12 cellular contexts compared by ENCODE assay signal in genomic region chr11:123173040-123173855, GRCh38. TPM values are rescaled to one million over a fixed set of nuclear protein-coding genes. Genes with fewer than 3 reads are reported as not detected.
A peak's percentile ranks its signal among the peaks of the same experiment; 100 is the strongest.
DNase-seq lines count a peak whose midpoint lies in the region; ATAC-seq, FAIRE-seq and TF ChIP-seq lines count a peak whose summit lies in the region.
"Had no signal": no experiment of that assay in that cellular context is flagged by ENCODE, and none has a peak within 500 bp of the region (broad histone marks: within the 10 kb centered on the region; RNA-seq: fewer than 3 reads in every experiment).

No MANE protein-coding gene starts in this region.

- ATAC-seq in left lobe of liver (no peak), HG03439 (IDR thresholded peaks at IDR 0.05; ENCODE audit: unreplicated experiment) (no peak)

- DNase-seq in DMS 273 (lab: John Stamatoyannopoulos, UW; ENCODE audit: unreplicated experiment) (peak; percentile 79), RCC 7860 (ENCODE audit: low spot score) (peak; percentile 97), epithelial cell of esophagus (ENCODE audit: low read depth) (peak; percentile 94), non-pigmented ciliary epithelial cell (ENCODE audit: low read depth) (peak; percentile 98), HAP-1 (ENCODE audit: low spot score in 2 of 2) (no peak), hypothalamus (lab: John Stamatoyannopoulos, UW) (no peak), left lobe of liver (ENCODE audit: low spot score) (no peak)
- DNase-seq: COR-L47, left ventricle myocardium superior, NCI-H1105 treated with DMSO at 0.1 percent for 48 hours had no signal

- H3K36me3 ChIP-seq in HAP-1 (replicated peaks) = no peaks in the 10 kb centered on the region
- H3K36me3 ChIP-seq: prostate gland had no signal

- H3K4me1 ChIP-seq in HAP-1 = no peaks in the 10 kb centered on the region
- H3K4me1 ChIP-seq: prostate gland had no signal

- peak; percentile 97 for FAIRE-seq in RCC 7860 (lab: Jason Lieb, UNC)

- TF ChIP-seq CTCF in epithelial cell of esophagus (IDR thresholded peaks at IDR 0.05; ENCODE audit: insufficient read depth, low read depth, low read length, missing control alignments) = no peak

- H3K27me3 ChIP-seq in HAP-1 (ENCODE audit: low read depth) = no peaks in the 10 kb centered on the region

- H3K9me3 ChIP-seq in HAP-1 = no peaks in the 10 kb centered on the region
- H3K9me3 ChIP-seq: prostate gland had no signal

- H3K4me3 ChIP-seq in epithelial cell of esophagus (ENCODE audit: low read length) (no peak overlapping the region), HAP-1 (no peak overlapping the region)
- H3K4me3 ChIP-seq: prostate gland had no signal

- in situ Hi-C loops in HAP-1 (cut with MboI; ENCODE audit: low sequenced_read_pairs) = no loop called here

RNA-seq across cellular contexts. Expression of gene CLMP, which starts 21.8 kb away (rescaled TPM):
- 0.45 TPM for total RNA-seq in left lobe of liver

Comparison
In these comparisons a context has a peak if more than half of its experiments do, and no peak if none do; other contexts are left out.
1. DNase-seq: peak in DMS 273 (single experiment), RCC 7860 (single experiment), epithelial cell of esophagus (single experiment) and non-pigmented ciliary epithelial cell (single experiment); none in HAP-1 (0 of 2), hypothalamus (0 of 51) and left lobe of liver (single experiment).